In genomic region chr7:44638611-44639557, GRCh38 we compare ENCODE assay signal across 1 cellular context.
A peak's percentile ranks its signal among the peaks of the same experiment; 100 is the strongest.
TF ChIP-seq lines count a peak whose summit lies in the region.

No MANE protein-coding gene starts in this region.

TF ChIP-seq in K562, 482 proteins besides CTCF, POLR2A, EP300 and RAD21 (continued from another document and continues in another):
- TF ChIP-seq CHAMP1 (IDR thresholded peaks at IDR 0.05) (no peak), ZNF143 (CRISPR knock-in tag; IDR thresholded peaks at IDR 0.05) (no peak), RBM15 (IDR thresholded peaks at IDR 0.05; ENCODE audit: insufficient read depth, low read length) (no peak), FOXO4 (CRISPR knock-in tag; IDR thresholded peaks at IDR 0.05) (no peak), ARID3A (IDR thresholded peaks at IDR 0.05; ENCODE audit: borderline replicate concordance, low read depth, low read length) (no peak), CBX8 (IDR thresholded peaks at IDR 0.05; ENCODE audit: borderline replicate concordance, extremely low read depth, low read depth, low read length, poor library complexity, severe bottlenecking) (no peak), TRIM24 (IDR thresholded peaks at IDR 0.05) (peak; percentile 48 to 65; a peak in 3 of 4 replicates), ZNF778 (CRISPR knock-in tag; IDR thresholded peaks at IDR 0.05) (no peak), PTBP1 (IDR thresholded peaks at IDR 0.05; ENCODE audit: low read depth, low read length) (no peak), ZNF57 (CRISPR knock-in tag; IDR thresholded peaks at IDR 0.05) (no peak), FOXA3 (CRISPR knock-in tag; conservative IDR thresholded peaks at IDR 0.05 in 1 of 2, IDR thresholded peaks at IDR 0.05 in 1 of 2) (no peak), ZNF124 (CRISPR knock-in tag; IDR thresholded peaks at IDR 0.05) (no peak), ELK3 (CRISPR knock-in tag; IDR thresholded peaks at IDR 0.05) (no peak), ZNF551 (CRISPR knock-in tag; IDR thresholded peaks at IDR 0.05) (no peak), RNF219 (CRISPR knock-in tag; IDR thresholded peaks at IDR 0.05) (no peak), GATAD2B (IDR thresholded peaks at IDR 0.05; ENCODE audit: borderline replicate concordance) (peak; percentile 64; the same call in 1 of the 2 replicates), MYNN (IDR thresholded peaks at IDR 0.05) (peak; percentile 78; the same call in 1 of the 2 replicates), MYNN (CRISPR knock-in tag; IDR thresholded peaks at IDR 0.05) (no peak), ARNT (IDR thresholded peaks at IDR 0.05) (no peak), MTA3 (IDR thresholded peaks at IDR 0.05; ENCODE audit: borderline replicate concordance) (no peak), IRF2 (CRISPR knock-in tag; IDR thresholded peaks at IDR 0.05) (no peak), KDM2B (CRISPR knock-in tag; IDR thresholded peaks at IDR 0.05) (no peak), ETS1 (conservative IDR thresholded peaks at IDR 0.05; ENCODE audit: control insufficient read depth, low read depth, low read length) (peak; percentile 69; the same call in 1 of the 2 replicates), GATAD2A (IDR thresholded peaks at IDR 0.05) (peak; percentile 87; the same call in 1 of the 2 replicates), AFF4 (CRISPR knock-in tag; IDR thresholded peaks at IDR 0.05) (no peak), ZNF707 (CRISPR knock-in tag; conservative IDR thresholded peaks at IDR 0.05) (no peak), MED1 (CRISPR knock-in tag; IDR thresholded peaks at IDR 0.05; ENCODE audit: borderline replicate concordance) (no peak), STAT5A (IDR thresholded peaks at IDR 0.05; ENCODE audit: borderline replicate concordance, low read length) (no peak), HNRNPK (IDR thresholded peaks at IDR 0.05; ENCODE audit: low read depth, low read length, poor library complexity, severe bottlenecking) (no peak), SIX5 (IDR thresholded peaks at IDR 0.05; ENCODE audit: borderline replicate concordance in 1 of 2, insufficient read depth in 1 of 2, low read depth in 1 of 2, low read length in 2 of 2) (no peak), OTX1 (CRISPR knock-in tag; IDR thresholded peaks at IDR 0.05) (peak; percentile 25; the same call in 1 of the 2 replicates), ZNF586 (CRISPR knock-in tag; conservative IDR thresholded peaks at IDR 0.05) (no peak), ZBTB9 (CRISPR knock-in tag; IDR thresholded peaks at IDR 0.05) (no peak), PCBP2 (IDR thresholded peaks at IDR 0.05; ENCODE audit: low read depth, low read length, poor library complexity, severe bottlenecking) (no peak), CXXC5 (CRISPR knock-in tag; IDR thresholded peaks at IDR 0.05) (no peak), ZNF445 (CRISPR knock-in tag; IDR thresholded peaks at IDR 0.05; ENCODE audit: low read depth) (no peak), ZNF444 (CRISPR knock-in tag; IDR thresholded peaks at IDR 0.05) (no peak), FOXJ2 (tag; IDR thresholded peaks at IDR 0.05) (no peak), NR4A1 (CRISPR knock-in tag; IDR thresholded peaks at IDR 0.05) (no peak), NR4A1 (tag; IDR thresholded peaks at IDR 0.05) (no peak), RBM22 (IDR thresholded peaks at IDR 0.05; ENCODE audit: low read depth, low read length, poor library complexity, severe bottlenecking) (no peak), ZC3H11A (IDR thresholded peaks at IDR 0.05; ENCODE audit: low read depth, low read length) (no peak), BMI1 (IDR thresholded peaks at IDR 0.05; ENCODE audit: low read length) (no peak), TAF9B (IDR thresholded peaks at IDR 0.05; ENCODE audit: partially characterized antibody) (no peak)
